In the genomic region with DNA sequence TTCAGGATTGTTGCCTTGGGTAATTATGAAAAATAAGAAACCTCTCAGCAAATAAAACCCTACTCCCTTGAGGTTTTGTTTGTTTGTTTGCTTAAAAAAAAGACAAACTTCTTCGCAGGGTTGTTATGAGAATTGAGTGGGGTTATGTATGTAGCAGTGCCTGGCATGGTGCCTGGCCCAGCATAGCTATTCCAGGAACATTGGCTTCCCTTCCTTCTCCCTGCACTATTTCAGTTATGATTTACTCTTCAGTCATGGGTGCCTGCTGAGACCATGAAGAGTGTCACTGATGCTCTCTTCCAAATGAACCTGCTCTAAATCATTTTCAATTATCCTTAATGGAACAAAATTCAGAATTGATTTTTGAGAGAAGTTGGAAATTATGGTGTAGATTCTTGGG, we compare ENCODE assay signal across 23 cellular contexts.
A peak's percentile ranks its signal among the peaks of the same experiment; 100 is the strongest.
DNase-seq lines count a peak whose midpoint lies in the region; ATAC-seq and TF ChIP-seq lines count a peak whose summit lies in the region.
"Had no signal": no experiment of that assay in that cellular context is flagged by ENCODE, and none has a peak within 500 bp of the region (broad histone marks: within the 10 kb centered on the region; RNA-seq: fewer than 3 reads in every experiment).

No MANE protein-coding gene starts in this region.

- no peak for TF ChIP-seq EP300 in gastroesophageal sphincter (IDR thresholded peaks at IDR 0.05)

- H3K9me3 Mint-ChIP-seq in activated naive CD4-positive, alpha-beta T cell treated with anti-CD3 and anti-CD28 coated beads, Interleukin-2, amount 10 ng/mL, durations not matched to agents 7 days and 5 days: no peaks in the 10 kb centered on the region
- H3K9me3 Mint-ChIP-seq: activated CD4-positive, alpha-beta memory T cell treated with anti-CD3 and anti-CD28 coated beads for 36 hours; activated T-helper 1 cell treated with anti-CD3 and anti-CD28 coated beads, Interleukin-12 subunit alpha, Interleukin-12 subunit beta, Interleukin-2, Interleukin-4 antibody, amounts not matched to agents 30 ng/mL and 10 ng/mL and 1 ng/mL, durations not matched to agents 14 hours and 24 hours and 36 hours; CD8-positive, alpha-beta memory T cell; H9; stimulated activated naive B cell treated with anti-CD40 and anti-IgM and Interleukin-4, amounts not matched to agents 10 μg/mL and 1 μg/mL and 100 μg/mL, for 72 hours had no signal

- TF ChIP-seq POLR2A in gastroesophageal sphincter (IDR thresholded peaks at IDR 0.05): no peak
- no peak for TF ChIP-seq POLR2A in vagina (IDR thresholded peaks at IDR 0.05)

- peaks cover 8% of the 10 kb centered on the region for H3K27me3 Mint-ChIP-seq in activated naive CD4-positive, alpha-beta T cell treated with anti-CD3 and anti-CD28 coated beads, Interleukin-2, amount 10 ng/mL, durations not matched to agents 7 days and 5 days
- H3K27me3 Mint-ChIP-seq: stimulated activated naive B cell treated with anti-CD40 and anti-IgM and Interleukin-4, amounts not matched to agents 10 μg/mL and 1 μg/mL and 100 μg/mL, for 72 hours had no signal

- no peak for TF ChIP-seq CTCF in gastroesophageal sphincter (IDR thresholded peaks at IDR 0.05)
- TF ChIP-seq CTCF in vagina (IDR thresholded peaks at IDR 0.05): no peak

- DNase-seq in activated naive CD4-positive, alpha-beta T cell treated with anti-CD3 and anti-CD28 coated beads, Interleukin-2, amount 10 ng/mL, durations not matched to agents 7 days and 5 days: no peak
- no peak for DNase-seq in activated naive CD4-positive, alpha-beta T cell (lab: John Stamatoyannopoulos, UW)
- DNase-seq in vagina (ENCODE audit: extremely low spot score in 2 of 2): no peak
- DNase-seq in NCI-H1694 (lab: John Stamatoyannopoulos, UW): no peak
- DNase-seq: activated CD4-positive, alpha-beta memory T cell treated with anti-CD3 and anti-CD28 coated beads for 36 hours; amygdala; CD8-positive, alpha-beta memory T cell; H9; KG1; NCI-H1105; NCI-H510A; OCI-M1; SK-N-SH; small intestine; stimulated activated naive B cell treated with anti-CD40 and anti-IgM and Interleukin-4, amounts not matched to agents 10 μg/mL and 1 μg/mL and 100 μg/mL, for 72 hours had no signal

- H3K36me3 Mint-ChIP-seq in activated naive CD4-positive, alpha-beta T cell treated with anti-CD3 and anti-CD28 coated beads, Interleukin-2, amount 10 ng/mL, durations not matched to agents 7 days and 5 days: no peaks in the 10 kb centered on the region
- H3K36me3 Mint-ChIP-seq: activated CD4-positive, alpha-beta memory T cell treated with anti-CD3 and anti-CD28 coated beads for 36 hours; CD8-positive, alpha-beta memory T cell; stimulated activated naive B cell treated with anti-CD40 and anti-IgM and Interleukin-4, amounts not matched to agents 10 μg/mL and 1 μg/mL and 100 μg/mL, for 72 hours had no signal

- intact Hi-C loops in vagina (cut with DNase I): no loop called here

- H3K4me1 Mint-ChIP-seq in activated naive CD4-positive, alpha-beta T cell treated with anti-CD3 and anti-CD28 coated beads, Interleukin-2, amount 10 ng/mL, durations not matched to agents 7 days and 5 days: no peaks in the 10 kb centered on the region
- H3K4me1 Mint-ChIP-seq: CD8-positive, alpha-beta memory T cell; stimulated activated naive B cell treated with anti-CD40 and anti-IgM and Interleukin-4, amounts not matched to agents 10 μg/mL and 1 μg/mL and 100 μg/mL, for 72 hours had no signal

- H3K4me3 ChIP-seq in gastroesophageal sphincter (no peak overlapping the region), rectal smooth muscle tissue (ENCODE audit: low read length) (no peak overlapping the region), vagina (no peak overlapping the region)
- H3K4me3 ChIP-seq: GM12878 had no signal

- H3K27me3 ChIP-seq in gastroesophageal sphincter (no peaks in the 10 kb centered on the region), rectal smooth muscle tissue (ENCODE audit: control insufficient read depth, insufficient read depth, low read length) (no peaks in the 10 kb centered on the region), vagina (no peaks in the 10 kb centered on the region)
- H3K27me3 ChIP-seq: neutrophil had no signal

- H3K27ac ChIP-seq in gastroesophageal sphincter (peak overlapping the region; percentile 82 to 88 (median 84)), rectal smooth muscle tissue (ENCODE audit: low read depth, low read length) (peak overlapping the region; percentile 44), vagina (peak overlapping the region; percentile 38)
- H3K27ac ChIP-seq: HL-60, neutrophil had no signal

- H3K4me1 ChIP-seq in gastroesophageal sphincter (peaks cover 19 to 86% (median 32%) of the 10 kb centered on the region in 3 donors), rectal smooth muscle tissue (ENCODE audit: control insufficient read depth, insufficient read depth, low read length) (peaks cover 23% of the 10 kb centered on the region), vagina (peaks cover 48% of the 10 kb centered on the region)

- H3K36me3 ChIP-seq in gastroesophageal sphincter (no peaks in the 10 kb centered on the region), rectal smooth muscle tissue (ENCODE audit: control insufficient read depth, insufficient read depth, low read length) (no peaks in the 10 kb centered on the region), vagina (no peaks in the 10 kb centered on the region)
- H3K36me3 ChIP-seq: neutrophil had no signal

- H3K9ac ChIP-seq in rectal smooth muscle tissue (ENCODE audit: low read length): no peak overlapping the region
- H3K9ac ChIP-seq: SK-N-SH had no signal

- WGBS in gastroesophageal sphincter (ENCODE audit: low coverage in 1 of 2), 2 donors: 33 to 38% methylated on average over 1 of the region's 1 CpG

- H3K9me3 ChIP-seq in gastroesophageal sphincter (no peaks in the 10 kb centered on the region), vagina (no peaks in the 10 kb centered on the region)
- H3K9me3 ChIP-seq: neutrophil, SK-N-SH had no signal

- ATAC-seq in gastroesophageal sphincter (peak; percentile 44), HG02973 (IDR thresholded peaks at IDR 0.05; ENCODE audit: unreplicated experiment) (no peak), HG02885 (IDR thresholded peaks at IDR 0.05; ENCODE audit: poor library complexity, unreplicated experiment) (no peak)
- ATAC-seq: GM12878; stimulated activated naive B cell treated with anti-CD40 and anti-IgM and Interleukin-4, amounts not matched to agents 10 μg/mL and 1 μg/mL and 100 μg/mL, for 72 hours had no signal

- peak overlapping the region; percentile 28 for H3K27ac Mint-ChIP-seq in activated naive CD4-positive, alpha-beta T cell treated with anti-CD3 and anti-CD28 coated beads, Interleukin-2, amount 10 ng/mL, durations not matched to agents 7 days and 5 days
- H3K27ac Mint-ChIP-seq: activated CD4-positive, alpha-beta memory T cell treated with anti-CD3 and anti-CD28 coated beads for 36 hours; activated T-helper 1 cell treated with anti-CD3 and anti-CD28 coated beads, Interleukin-12 subunit alpha, Interleukin-12 subunit beta, Interleukin-2, Interleukin-4 antibody, amounts not matched to agents 30 ng/mL and 10 ng/mL and 1 ng/mL, durations not matched to agents 14 hours and 24 hours and 36 hours; CD8-positive, alpha-beta memory T cell; H9; stimulated activated naive B cell treated with anti-CD40 and anti-IgM and Interleukin-4, amounts not matched to agents 10 μg/mL and 1 μg/mL and 100 μg/mL, for 72 hours had no signal

- no peak overlapping the region for H3K4me3 Mint-ChIP-seq in activated naive CD4-positive, alpha-beta T cell treated with anti-CD3 and anti-CD28 coated beads, Interleukin-2, amount 10 ng/mL, durations not matched to agents 7 days and 5 days
- H3K4me3 Mint-ChIP-seq: activated CD4-positive, alpha-beta memory T cell treated with anti-CD3 and anti-CD28 coated beads for 36 hours; activated T-helper 1 cell treated with anti-CD3 and anti-CD28 coated beads, Interleukin-12 subunit alpha, Interleukin-12 subunit beta, Interleukin-2, Interleukin-4 antibody, amounts not matched to agents 30 ng/mL and 10 ng/mL and 1 ng/mL, durations not matched to agents 14 hours and 24 hours and 36 hours; CD8-positive, alpha-beta memory T cell; H9; stimulated activated naive B cell treated with anti-CD40 and anti-IgM and Interleukin-4, amounts not matched to agents 10 μg/mL and 1 μg/mL and 100 μg/mL, for 72 hours had no signal

- CTCF ChIA-PET in activated naive CD4-positive, alpha-beta T cell treated with anti-CD3 and anti-CD28 coated beads, Interleukin-2, amount 10 ng/mL, durations not matched to agents 7 days and 5 days (lab: Charles Lee): no interaction called here
